ENCODE assay signal across 8 cellular contexts in the genomic region with DNA sequence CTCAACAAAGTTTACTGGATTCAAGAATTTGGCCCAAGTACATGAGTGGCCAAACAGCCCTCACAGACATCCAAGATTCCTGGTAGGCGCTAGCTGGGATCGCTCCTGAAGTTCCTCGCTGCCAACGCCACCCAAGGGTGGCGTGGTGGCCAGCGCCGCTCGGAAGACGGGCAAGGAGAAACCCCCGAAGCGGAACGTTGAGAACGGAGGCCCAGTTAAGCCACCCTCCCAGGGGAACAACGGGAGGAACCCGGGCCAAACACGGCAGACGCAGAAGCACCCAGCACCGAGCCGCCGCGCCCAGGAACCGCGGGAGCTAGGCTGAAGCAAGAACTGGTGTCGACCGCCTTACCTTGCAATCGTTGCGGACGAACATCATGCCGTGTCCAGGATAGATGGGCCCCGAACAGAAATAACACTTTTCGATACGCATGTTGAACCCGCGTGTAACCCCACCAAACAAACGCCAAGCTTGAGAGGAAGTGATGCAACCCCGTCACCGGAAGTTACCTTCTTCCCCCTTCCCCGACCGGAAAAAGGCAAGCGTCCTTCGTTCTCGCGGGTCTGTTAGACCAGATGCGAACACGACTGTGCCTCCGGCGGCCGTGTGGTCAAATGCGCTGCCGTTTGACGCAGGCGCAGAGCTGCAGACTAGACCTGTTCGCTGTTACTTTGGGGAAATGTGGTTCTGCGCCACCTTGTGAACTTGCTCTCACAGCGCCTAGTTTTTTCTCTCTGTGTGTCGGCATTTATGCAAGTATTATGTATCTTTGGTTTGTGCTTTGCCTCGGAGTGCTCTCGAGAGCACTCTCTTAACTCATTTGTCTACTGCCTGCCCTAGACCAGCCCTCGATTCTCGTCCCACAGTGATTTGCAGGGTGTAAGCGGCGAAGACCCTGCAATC. TPM values are rescaled to one million over a fixed set of nuclear protein-coding genes. Genes with fewer than 3 reads are reported as not detected.
A peak's percentile ranks its signal among the peaks of the same experiment; 100 is the strongest.
DNase-seq lines count a peak whose midpoint lies in the region; TF ChIP-seq lines count a peak whose summit lies in the region.

A gene (minus strand): TSS at position 484 of the 904 bp plus-strand sequence. CDS start 51 bp downstream, at position 433.

- no peak within 1 kb of the TSS for H3K4me3 Mint-ChIP-seq in activated naive CD4-positive, alpha-beta T cell treated with anti-CD3 and anti-CD28 coated beads for 36 hours

- CTCF ChIA-PET in activated naive CD4-positive, alpha-beta T cell treated with anti-CD3 and anti-CD28 coated beads for 36 hours (lab: Charles Lee): interaction anchor here (0.6 to 1.9 kb wide), 7 partner anchors 32 to 212 kb away, joined by 3 to 12 read pairs (median 3); a partner anchor contains a TSS

- H3K27ac Mint-ChIP-seq in activated naive CD4-positive, alpha-beta T cell treated with anti-CD3 and anti-CD28 coated beads for 36 hours: no peak within 1 kb of the TSS

- peaks cover 9% of the 10 kb centered on the region for H3K9me3 Mint-ChIP-seq in activated naive CD4-positive, alpha-beta T cell treated with anti-CD3 and anti-CD28 coated beads for 36 hours

- H3K4me3 ChIP-seq in GM06990 (replicated peaks; ENCODE audit: low read depth, low read length) (peak within 1 kb of the TSS; percentile 98), HFF-Myc (replicated peaks; ENCODE audit: low read depth, low read length) (peak within 1 kb of the TSS; percentile 73), suprapubic skin (peak within 1 kb of the TSS; percentile 60)

- H3K4me1 ChIP-seq in suprapubic skin: peaks cover 32% of the 10 kb centered on the region

- peak; percentile 46 for TF ChIP-seq CTCF in GM06990 (IDR thresholded peaks at IDR 0.05; ENCODE audit: insufficient read depth, low read length, poor library complexity, severe bottlenecking)
- peak; percentile 13 for TF ChIP-seq CTCF in HFF-Myc (IDR thresholded peaks at IDR 0.05; ENCODE audit: low read depth, low read length, missing control alignments)
- TF ChIP-seq CTCF in suprapubic skin (IDR thresholded peaks at IDR 0.05): peak in 1 of 2 donors; percentile 34

- peaks cover 15% of the 10 kb centered on the region for H3K36me3 Mint-ChIP-seq in activated naive CD4-positive, alpha-beta T cell treated with anti-CD3 and anti-CD28 coated beads for 36 hours (ENCODE audit: low read depth)

- in situ Hi-C loops in SK-MEL-5 (cut with HindIII; ENCODE audit: low pct_unique_long_range_greater_than_20kb, low sequenced_read_pairs): no loop called here

- H3K27me3 Mint-ChIP-seq in activated naive CD4-positive, alpha-beta T cell treated with anti-CD3 and anti-CD28 coated beads for 36 hours (ENCODE audit: low read depth): no peaks in the 10 kb centered on the region

- no peak for TF ChIP-seq EP300 in suprapubic skin (IDR thresholded peaks at IDR 0.05)

- H3K4me1 Mint-ChIP-seq in activated naive CD4-positive, alpha-beta T cell treated with anti-CD3 and anti-CD28 coated beads for 36 hours (ENCODE audit: low read depth): peaks cover 16% of the 10 kb centered on the region

- peaks cover 2% of the 10 kb centered on the region for H3K36me3 ChIP-seq in GM06990 (ENCODE audit: control insufficient read depth, insufficient read depth, low read length)
- peaks cover 3% of the 10 kb centered on the region for H3K36me3 ChIP-seq in suprapubic skin

- H3K9me3 ChIP-seq in suprapubic skin: no peaks in the 10 kb centered on the region

- DNase-seq in GM06990 (ENCODE audit: extremely low read depth, insufficient read length) (peak; percentile 94), HFF-Myc (ENCODE audit: extremely low read depth, low read depth) (peak; percentile 95), MV-4-11 (lab: John Stamatoyannopoulos, UW) (peak; percentile 99), SK-MEL-5 (ENCODE audit: low read depth, low spot score) (peak; percentile 99), germinal center (ENCODE audit: low spot score) (peak; percentile 93), non-pigmented ciliary epithelial cell (ENCODE audit: low read depth) (peak; percentile 97), suprapubic skin (ENCODE audit: low spot score in 2 of 2) (peak; percentile 97 to 98)
- peak; percentile 98 for DNase-seq in activated naive CD4-positive, alpha-beta T cell treated with anti-CD3 and anti-CD28 coated beads for 36 hours

- H3K27me3 ChIP-seq in GM06990 (replicated peaks; ENCODE audit: control insufficient read depth, insufficient read depth, low read length) (no peaks in the 10 kb centered on the region), suprapubic skin (no peaks in the 10 kb centered on the region)

- H3K27ac ChIP-seq in suprapubic skin: peak within 1 kb of the TSS; percentile 84

- TF ChIP-seq POLR2A in suprapubic skin (IDR thresholded peaks at IDR 0.05): peak in 1 of 2 donors; percentile 64

- intact Hi-C loops in activated naive CD4-positive, alpha-beta T cell treated with anti-CD3 and anti-CD28 coated beads for 36 hours (cut with micrococcal nuclease): loop anchor here (1.0 to 2.0 kb wide), 5 partner anchors 20 to 302 kb away; a partner anchor contains a TSS

- 1% methylated on average over 30 of the region's 62 CpGs for WGBS in suprapubic skin

RNA-seq across cellular contexts. Expression of the gene that starts here (rescaled TPM):
- 214 and 237 TPM in 2 replicates for total RNA-seq in SK-MEL-5 (2014; rRNA removed; shearing (Covaris generic))
- 109 and 117 TPM in 2 replicates for polyA plus RNA-seq in SK-MEL-5 (2015; cell fraction: cytosol; rRNA removed)
- 37.7 and 49.0 TPM in 2 replicates for polyA plus RNA-seq in SK-MEL-5 (2015; cell fraction: nucleus; rRNA removed)
- 100 to 1,000 TPM; 201 to 209 TPM for total RNA-seq in activated naive CD4-positive, alpha-beta T cell treated with anti-CD3 and anti-CD28 coated beads for 36 hours
- 10 to 100 TPM; 52.1 to 56.9 (median 53.7) TPM for total RNA-seq in suprapubic skin

Comparison
In these comparisons a context has a peak if more than half of its experiments do, and no peak if none do; other contexts are left out.
1. Peak in every context shown above with its lines: DNase-seq, H3K4me3 ChIP-seq and H3K27ac ChIP-seq.